ENCODE assay signal across 3 cellular contexts in genomic region chr21:24738063-24738462, GRCh38.
"Had no signal": no experiment of that assay in that cellular context is flagged by ENCODE, and none has a peak within 500 bp of the region (broad histone marks: within the 10 kb centered on the region; RNA-seq: fewer than 3 reads in every experiment).

No MANE protein-coding gene starts in this region.

- H3K4me3 ChIP-seq: GM12878 had no signal

- DNase-seq: GDM1, GF-D8 had no signal
